Comparison of ENCODE assay signal across 11 cellular contexts in the genomic region with DNA sequence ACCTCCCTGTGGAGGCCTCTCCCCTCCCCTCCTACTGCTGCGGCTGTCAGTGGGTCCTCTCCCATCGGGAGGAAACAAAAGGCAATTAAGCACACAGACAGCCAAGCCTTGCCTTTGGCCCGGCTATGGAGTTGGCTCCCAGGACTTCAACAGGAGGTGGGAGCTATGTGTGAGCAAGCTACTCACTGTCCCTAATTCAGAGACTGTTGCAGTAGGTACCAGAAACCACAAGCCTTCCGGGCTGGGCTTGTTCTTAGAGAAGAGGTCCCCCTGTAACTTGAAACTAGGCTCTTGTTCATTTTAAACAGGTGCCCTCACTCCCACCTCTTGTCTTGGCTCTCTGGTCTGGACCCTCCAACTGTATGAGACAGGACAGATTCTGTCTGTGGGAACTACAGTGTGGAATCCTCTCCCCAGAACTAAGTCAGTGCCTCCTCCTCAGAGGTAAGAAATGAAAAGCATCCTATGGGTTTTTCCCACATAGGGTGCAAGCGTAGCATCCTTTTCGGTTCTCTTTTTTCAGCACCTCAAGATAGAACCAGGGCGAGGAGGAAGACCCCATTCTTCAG.
A peak's percentile ranks its signal among the peaks of the same experiment; 100 is the strongest.
DNase-seq lines count a peak whose midpoint lies in the region; ATAC-seq, FAIRE-seq and TF ChIP-seq lines count a peak whose summit lies in the region.
"Had no signal": no experiment of that assay in that cellular context is flagged by ENCODE, and none has a peak within 500 bp of the region (broad histone marks: within the 10 kb centered on the region; RNA-seq: fewer than 3 reads in every experiment).

No MANE protein-coding gene starts in this region.

- peak; percentile 98 for FAIRE-seq in GM12891 (lab: Jason Lieb, UNC)

- H3K36me3 Mint-ChIP-seq in glutamatergic neuron (ENCODE audit: unreplicated experiment): no peaks in the 10 kb centered on the region
- no peaks in the 10 kb centered on the region for H3K36me3 Mint-ChIP-seq in activated T-helper 2 cell treated with anti-CD3 and anti-CD28 coated beads, Interferon-gamma antibody, Interleukin-2, Interleukin-4, amounts not matched to agents 10 μg/mL and 5 μg/mL and 100 μg/mL, durations not matched to agents 14 hours and 24 hours and 36 hours (ENCODE audit: low read depth)

- H3K9me3 Mint-ChIP-seq in glutamatergic neuron (ENCODE audit: unreplicated experiment): no peaks in the 10 kb centered on the region
- H3K9me3 Mint-ChIP-seq in activated T-helper 2 cell treated with anti-CD3 and anti-CD28 coated beads, Interferon-gamma antibody, Interleukin-2, Interleukin-4, amounts not matched to agents 10 μg/mL and 5 μg/mL and 100 μg/mL, durations not matched to agents 14 hours and 24 hours and 36 hours: no peaks in the 10 kb centered on the region

- peak; percentile 80 for ATAC-seq in GM21423 (IDR thresholded peaks at IDR 0.05; ENCODE audit: unreplicated experiment)
- peak; percentile 79 for ATAC-seq in HG03095 (IDR thresholded peaks at IDR 0.05; ENCODE audit: unreplicated experiment)
- ATAC-seq: foreskin keratinocyte had no signal

- no peak overlapping the region for H3K4me3 Mint-ChIP-seq in glutamatergic neuron (ENCODE audit: unreplicated experiment)
- no peak overlapping the region for H3K4me3 Mint-ChIP-seq in activated T-helper 2 cell treated with anti-CD3 and anti-CD28 coated beads, Interferon-gamma antibody, Interleukin-2, Interleukin-4, amounts not matched to agents 10 μg/mL and 5 μg/mL and 100 μg/mL, durations not matched to agents 14 hours and 24 hours and 36 hours (ENCODE audit: low read depth)

- peaks cover 3% of the 10 kb centered on the region for H3K27me3 Mint-ChIP-seq in glutamatergic neuron (ENCODE audit: unreplicated experiment)
- peaks cover 16% of the 10 kb centered on the region for H3K27me3 Mint-ChIP-seq in activated T-helper 2 cell treated with anti-CD3 and anti-CD28 coated beads, Interferon-gamma antibody, Interleukin-2, Interleukin-4, amounts not matched to agents 10 μg/mL and 5 μg/mL and 100 μg/mL, durations not matched to agents 14 hours and 24 hours and 36 hours (ENCODE audit: low read depth)

- intact Hi-C loops in activated T-helper 2 cell treated with anti-CD3 and anti-CD28 coated beads, Interferon-gamma antibody, Interleukin-2, Interleukin-4, amounts not matched to agents 10 μg/mL and 5 μg/mL and 100 μg/mL, durations not matched to agents 14 hours and 24 hours and 36 hours (cut with micrococcal nuclease): no loop called here

- H3K4me1 Mint-ChIP-seq in glutamatergic neuron (ENCODE audit: low read depth, unreplicated experiment): peaks cover 5% of the 10 kb centered on the region
- H3K4me1 Mint-ChIP-seq in activated T-helper 2 cell treated with anti-CD3 and anti-CD28 coated beads, Interferon-gamma antibody, Interleukin-2, Interleukin-4, amounts not matched to agents 10 μg/mL and 5 μg/mL and 100 μg/mL, durations not matched to agents 14 hours and 24 hours and 36 hours (ENCODE audit: low read depth): peaks cover 15% of the 10 kb centered on the region

- no peak for TF ChIP-seq CTCF in glutamatergic neuron (IDR thresholded peaks at IDR 0.05; ENCODE audit: partially characterized antibody, unreplicated experiment)

- TF ChIP-seq POLR2A in GM12891 (IDR thresholded peaks at IDR 0.05; ENCODE audit: low read depth, low read length): no peak

- DNase-seq in GM12891 (ENCODE audit: insufficient read length, low spot score) (no peak), glutamatergic neuron (peak; percentile 24), DMS79 treated with DMSO at 0.1 percent for 48 hours (lab: John Stamatoyannopoulos, UW) (no peak), NCI-H1694 (lab: John Stamatoyannopoulos, UW) (no peak), NCI-H226 (no peak)
- no peak for DNase-seq in activated T-helper 2 cell treated with anti-CD3 and anti-CD28 coated beads, Interferon-gamma antibody, Interleukin-2, Interleukin-4, amounts not matched to agents 10 μg/mL and 5 μg/mL and 100 μg/mL, durations not matched to agents 14 hours and 24 hours and 36 hours (ENCODE audit: low spot score)
- DNase-seq: activated gamma-delta T cell, foreskin keratinocyte, mesenchymal stem cell had no signal

- H3K27ac Mint-ChIP-seq in glutamatergic neuron (ENCODE audit: unreplicated experiment): no peak overlapping the region
- no peak overlapping the region for H3K27ac Mint-ChIP-seq in activated T-helper 2 cell treated with anti-CD3 and anti-CD28 coated beads, Interferon-gamma antibody, Interleukin-2, Interleukin-4, amounts not matched to agents 10 μg/mL and 5 μg/mL and 100 μg/mL, durations not matched to agents 14 hours and 24 hours and 36 hours

TF ChIP-seq in GM12891, 5 proteins besides CTCF, POLR2A, EP300 and RAD21:
- no peak for TF ChIP-seq PAX5 (IDR thresholded peaks at IDR 0.05; ENCODE audit: insufficient read depth, low read length, severe bottlenecking)
- TF ChIP-seq SPI1 (IDR thresholded peaks at IDR 0.05; ENCODE audit: low read depth, low read length): peak; percentile 90
- TF ChIP-seq POLR2AphosphoS5 (IDR thresholded peaks at IDR 0.05; ENCODE audit: low read depth, low read length): no peak
